In genomic region chr5:611731-612486, GRCh38 we compare ENCODE assay signal across 8 cellular contexts. TPM values are rescaled to one million over a fixed set of nuclear protein-coding genes. Genes with fewer than 3 reads are reported as not detected.
A peak's percentile ranks its signal among the peaks of the same experiment; 100 is the strongest.
DNase-seq lines count a peak whose midpoint lies in the region; ATAC-seq and TF ChIP-seq lines count a peak whose summit lies in the region.

TSS of gene CEP72 (plus strand) at chr5:612340. CDS start at chr5:612362, 22 bp downstream.

- H3K36me3 ChIP-seq in BE2C: no peaks in the 10 kb centered on the region; the same call in none of the 2 replicates
- no peaks in the 10 kb centered on the region for H3K36me3 ChIP-seq in right lobe of liver

- intact Hi-C loops in dendritic cell treated with granulocyte-macrophage colony-stimulating factor and Interleukin-4, amounts not matched to agents 40 ng/mL and 50 ng/mL, for 4 days (cut with micrococcal nuclease): loop anchor here (5.0 kb wide), 1 partner anchor 165 kb away; no protein-coding TSS in a partner anchor
- intact Hi-C loops in right lobe of liver (cut with DNase I): no loop called here

- no peaks in the 10 kb centered on the region for H3K9me3 Mint-ChIP-seq in dendritic cell treated with granulocyte-macrophage colony-stimulating factor and Interleukin-4, amounts not matched to agents 40 ng/mL and 50 ng/mL, for 4 days

- H3K9me3 ChIP-seq in BE2C (0 out of 2 replicates have a peak, but pooled peaks cover 3% of the 10 kb centered on the region), right lobe of liver (no peaks in the 10 kb centered on the region)

- TF ChIP-seq CTCF in BE2C (IDR thresholded peaks at IDR 0.05; ENCODE audit: low read depth, low read length): no peak
- no peak for TF ChIP-seq CTCF in right lobe of liver (IDR thresholded peaks at IDR 0.05)

- H3K27me3 Mint-ChIP-seq in dendritic cell treated with granulocyte-macrophage colony-stimulating factor and Interleukin-4, amounts not matched to agents 40 ng/mL and 50 ng/mL, for 4 days: peaks cover 51% of the 10 kb centered on the region

- peak within 1 kb of the TSS; percentile 80 for H3K4me3 ChIP-seq in BE2C (ENCODE audit: low read depth, low read length)
- H3K4me3 ChIP-seq in right lobe of liver: peak within 1 kb of the TSS; percentile 69 to 92 (median 83)

- DNase-seq in BE2C: peak; percentile 95
- peak; percentile 93 for DNase-seq in GM19238 (ENCODE audit: insufficient read length, low spot score)
- DNase-seq in NCI-H69 (lab: John Stamatoyannopoulos, UW): peak; percentile 94
- DNase-seq in activated CD4-positive, alpha-beta T cell treated with anti-CD3 and anti-CD28 coated beads, Interleukin-2, amount 50 U/mL, for 1 hour: peak; percentile 94
- peak; percentile 94 to 95 (median 94) for DNase-seq in right lobe of liver
- DNase-seq in stimulated activated CD4-positive, alpha-beta T cell treated with anti-CD3 and anti-CD28 coated beads, Interleukin-2, amount 100 ng/mL, for 48 hours: peak; percentile 92 to 95

- 0% methylated on average over 12 of the region's 72 CpGs for WGBS in right lobe of liver (ENCODE audit: insufficient coverage, low coverage, low lambda C conversion rate, missing lambda C conversion rate)

- peak within 1 kb of the TSS; percentile 50 for H3K27ac Mint-ChIP-seq in dendritic cell treated with granulocyte-macrophage colony-stimulating factor and Interleukin-4, amounts not matched to agents 40 ng/mL and 50 ng/mL, for 4 days

- ATAC-seq in HG03442 (IDR thresholded peaks at IDR 0.05; ENCODE audit: unreplicated experiment) (peak; percentile 74), right lobe of liver (peak; percentile 93 to 98 (median 96))

- TF ChIP-seq POLR2A in right lobe of liver (IDR thresholded peaks at IDR 0.05): no peak

- no peak within 1 kb of the TSS for H3K27ac ChIP-seq in right lobe of liver

- peak within 1 kb of the TSS; percentile 84 for H3K4me3 Mint-ChIP-seq in dendritic cell treated with granulocyte-macrophage colony-stimulating factor and Interleukin-4, amounts not matched to agents 40 ng/mL and 50 ng/mL, for 4 days

- no peaks in the 10 kb centered on the region for H3K27me3 ChIP-seq in BE2C
- no peaks in the 10 kb centered on the region for H3K27me3 ChIP-seq in right lobe of liver

- peaks cover 5% of the 10 kb centered on the region for H3K36me3 Mint-ChIP-seq in dendritic cell treated with granulocyte-macrophage colony-stimulating factor and Interleukin-4, amounts not matched to agents 40 ng/mL and 50 ng/mL, for 4 days (ENCODE audit: low read depth)

- H3K4me1 Mint-ChIP-seq in dendritic cell treated with granulocyte-macrophage colony-stimulating factor and Interleukin-4, amounts not matched to agents 40 ng/mL and 50 ng/mL, for 4 days (ENCODE audit: low read depth): peaks cover 59% of the 10 kb centered on the region

- H3K4me1 ChIP-seq in BE2C: no peaks in the 10 kb centered on the region; the same call in 1 of the 2 replicates
- peaks cover 0 to 6% (median 2%) of the 10 kb centered on the region in 4 donors for H3K4me1 ChIP-seq in right lobe of liver

RNA-seq across cellular contexts. Expression of gene CEP72, which starts in this region (rescaled TPM):
- 5.6 TPM for polyA plus RNA-seq in BE2C (2012; ENCODE audit: insufficient read depth, insufficient read length, low read depth)
- 1 to 10 TPM; 3.4 to 6.0 (median 4.2) TPM for total RNA-seq in right lobe of liver
